Comparison of ENCODE assay signal across 1 cellular context in genomic region chr17:31549525-31550388, GRCh38.
TF ChIP-seq lines count a peak whose summit lies in the region.

No MANE protein-coding gene starts in this region.

TF ChIP-seq in H1, 55 proteins besides CTCF, POLR2A, EP300 and RAD21 (continued from another document):
- TF ChIP-seq CEBPB (IDR thresholded peaks at IDR 0.05; ENCODE audit: low read depth, low read length) (no peak), CHD7 (IDR thresholded peaks at IDR 0.05; ENCODE audit: insufficient replicate concordance, low read length) (no peak), FOSL1 (IDR thresholded peaks at IDR 0.05; ENCODE audit: insufficient read depth, low read depth, low read length) (no peak), JUN (IDR thresholded peaks at IDR 0.05; ENCODE audit: low read depth, low read length) (no peak), MAFK (IDR thresholded peaks at IDR 0.05; ENCODE audit: low read depth, low read length) (no peak; the same call in 1 of the 2 replicates), JUND (IDR thresholded peaks at IDR 0.05; ENCODE audit: low read length) (no peak), KDM4A (IDR thresholded peaks at IDR 0.05; ENCODE audit: low read depth, low read length, severe bottlenecking) (peak; percentile 80), BRCA1 (IDR thresholded peaks at IDR 0.05; ENCODE audit: low read depth, low read length) (no peak), KDM1A (IDR thresholded peaks at IDR 0.05; ENCODE audit: borderline replicate concordance, low read length) (peak; percentile 75; the same call in 1 of the 2 replicates), HDAC6 (IDR thresholded peaks at IDR 0.05; ENCODE audit: low read depth, low read length) (no peak), RXRA (IDR thresholded peaks at IDR 0.05; ENCODE audit: insufficient read depth, low read depth, low read length) (no peak), E2F6 (IDR thresholded peaks at IDR 0.05) (no peak; the same call in 1 of the 2 replicates), SP4 (IDR thresholded peaks at IDR 0.05; ENCODE audit: low read length) (no peak), NRF1 (IDR thresholded peaks at IDR 0.05; ENCODE audit: low read depth, low read length) (peak; percentile 38; the same call in 1 of the 2 replicates), ATF2 (IDR thresholded peaks at IDR 0.05; ENCODE audit: low read length) (no peak), CTBP2 (IDR thresholded peaks at IDR 0.05; ENCODE audit: borderline replicate concordance, insufficient read depth, insufficient read length, low read length) (no peak), RBBP5 (IDR thresholded peaks at IDR 0.05; ENCODE audit: borderline replicate concordance, low read depth, low read length) (peak; percentile 99), SP2 (IDR thresholded peaks at IDR 0.05; ENCODE audit: low read length) (no peak), SAP30 (IDR thresholded peaks at IDR 0.05; ENCODE audit: insufficient read depth, insufficient replicate concordance, low read length) (no peak), USF2 (IDR thresholded peaks at IDR 0.05; ENCODE audit: low read length) (no peak), RNF2 (IDR thresholded peaks at IDR 0.05; ENCODE audit: borderline replicate concordance, low read depth, low read length, missing control alignments, poor library complexity, severe bottlenecking) (no peak), ZNF274 (IDR thresholded peaks at IDR 0.05; ENCODE audit: borderline replicate concordance, extremely low read depth, low read length) (no peak), NANOG (IDR thresholded peaks at IDR 0.05; ENCODE audit: insufficient read depth, low read depth, low read length, poor library complexity, severe bottlenecking) (no peak), MAX (IDR thresholded peaks at IDR 0.05) (peak; percentile 6; the same call in 1 of the 2 replicates), SIX5 (IDR thresholded peaks at IDR 0.05; ENCODE audit: low read depth, low read length) (no peak), EGR1 (IDR thresholded peaks at IDR 0.05; ENCODE audit: borderline replicate concordance, low read depth, low read length) (peak; percentile 89; the same call in 1 of the 2 replicates), PHF8 (conservative IDR thresholded peaks at IDR 0.05; ENCODE audit: low read depth, low read length) (peak; percentile 75), RFX5 (IDR thresholded peaks at IDR 0.05; ENCODE audit: borderline replicate concordance, low read depth, low read length) (no peak), SUZ12 (IDR thresholded peaks at IDR 0.05; ENCODE audit: low read length) (no peak), SIRT6 (IDR thresholded peaks at IDR 0.05; ENCODE audit: low read length) (no peak), EZH2 (IDR thresholded peaks at IDR 0.05; ENCODE audit: low read depth, low read length, severe bottlenecking) (peak; percentile 6), CREB1 (IDR thresholded peaks at IDR 0.05) (no peak), SRF (IDR thresholded peaks at IDR 0.05; ENCODE audit: low read depth, low read length) (no peak), SP1 (IDR thresholded peaks at IDR 0.05; ENCODE audit: low read depth, low read length) (0 out of 2 replicates have a peak, but pooled peaks have one; percentile 35), POU5F1 (IDR thresholded peaks at IDR 0.05; ENCODE audit: low read depth, low read length) (0 out of 2 replicates have a peak, but pooled peaks have one; percentile 34), SIN3A (conservative IDR thresholded peaks at IDR 0.05 in 1 of 2, IDR thresholded peaks at IDR 0.05 in 1 of 2; ENCODE audit: low read depth in 1 of 2, low read length in 2 of 2) (peak in 1 of 2 experiments; percentile 38; a peak in 1 of 4 replicates), BACH1 (IDR thresholded peaks at IDR 0.05; ENCODE audit: low read length) (peak; percentile 83), TAF7 (optimal IDR thresholded peaks at IDR 0.05; ENCODE audit: borderline replicate concordance, low read depth, low read length) (peak; percentile 69), ATF3 (IDR thresholded peaks at IDR 0.05; ENCODE audit: insufficient read depth, low read depth, low read length) (no peak), ASH2L (IDR thresholded peaks at IDR 0.05; ENCODE audit: low read length) (peak; percentile 99), TCF12 (IDR thresholded peaks at IDR 0.05; ENCODE audit: low read depth, low read length) (0 out of 2 replicates have a peak, but pooled peaks have one; percentile 26)
